Comparison of ENCODE assay signal across 16 cellular contexts in genomic region chr2:127985735-127986134, GRCh38.
"Had no signal": no experiment of that assay in that cellular context is flagged by ENCODE, and none has a peak within 500 bp of the region (broad histone marks: within the 10 kb centered on the region; RNA-seq: fewer than 3 reads in every experiment).

No MANE protein-coding gene starts in this region.

- H3K27ac Mint-ChIP-seq: activated CD8-positive, alpha-beta T cell treated with anti-CD3 and anti-CD28 coated beads, Interleukin-2, amount 10 ng/mL, durations not matched to agents 7 days and 5 days; activated naive CD4-positive, alpha-beta T cell treated with anti-CD3 and anti-CD28 coated beads, Interleukin-2, amount 50 U/mL, for 24 hours; dendritic cell treated with granulocyte-macrophage colony-stimulating factor and Interleukin-4, amounts not matched to agents 40 ng/mL and 50 ng/mL, for 4 days; WTC11 had no signal

- H3K4me3 Mint-ChIP-seq: activated CD8-positive, alpha-beta T cell treated with anti-CD3 and anti-CD28 coated beads, Interleukin-2, amount 10 ng/mL, durations not matched to agents 7 days and 5 days; activated naive CD4-positive, alpha-beta T cell treated with anti-CD3 and anti-CD28 coated beads, Interleukin-2, amount 50 U/mL, for 24 hours; dendritic cell treated with granulocyte-macrophage colony-stimulating factor and Interleukin-4, amounts not matched to agents 40 ng/mL and 50 ng/mL, for 4 days; naive thymus-derived CD4-positive, alpha-beta T cell; WTC11 had no signal

- H3K4me1 Mint-ChIP-seq: activated naive CD4-positive, alpha-beta T cell treated with anti-CD3 and anti-CD28 coated beads, Interleukin-2, amount 50 U/mL, for 24 hours; WTC11 had no signal

- H3K27me3 Mint-ChIP-seq: activated naive CD4-positive, alpha-beta T cell treated with anti-CD3 and anti-CD28 coated beads, Interleukin-2, amount 50 U/mL, for 24 hours; dendritic cell treated with granulocyte-macrophage colony-stimulating factor and Interleukin-4, amounts not matched to agents 40 ng/mL and 50 ng/mL, for 4 days; naive thymus-derived CD4-positive, alpha-beta T cell had no signal

- H3K9me3 Mint-ChIP-seq: activated naive CD4-positive, alpha-beta T cell treated with anti-CD3 and anti-CD28 coated beads, Interleukin-2, amount 50 U/mL, for 24 hours; dendritic cell treated with granulocyte-macrophage colony-stimulating factor and Interleukin-4, amounts not matched to agents 40 ng/mL and 50 ng/mL, for 4 days; naive thymus-derived CD4-positive, alpha-beta T cell; WTC11 had no signal

- DNase-seq: activated CD4-positive, alpha-beta T cell treated with anti-CD3 and anti-CD28 coated beads for 4 hours; activated CD8-positive, alpha-beta T cell treated with anti-CD3 and anti-CD28 coated beads, Interleukin-2, amount 10 ng/mL, durations not matched to agents 7 days and 5 days; activated effector memory CD4-positive, alpha-beta T cell treated with Interleukin-2 at 50 U/mL for 16 hours; central memory CD4-positive, alpha-beta T cell; effector memory CD4-positive, alpha-beta T cell; left colon; mammary epithelial cell; mucosa of descending colon; naive thymus-derived CD4-positive, alpha-beta T cell; retina; stimulated activated CD4-positive, alpha-beta T cell treated with anti-CD3 and anti-CD28 coated beads, Interleukin-4, amount 100 ng/mL, for 24 hours; stimulated activated naive CD4-positive, alpha-beta T cell treated with Interleukin-2 at 50 U/mL for 16 hours; uterus had no signal
